10 cellular contexts compared by ENCODE assay signal in the genomic region with DNA sequence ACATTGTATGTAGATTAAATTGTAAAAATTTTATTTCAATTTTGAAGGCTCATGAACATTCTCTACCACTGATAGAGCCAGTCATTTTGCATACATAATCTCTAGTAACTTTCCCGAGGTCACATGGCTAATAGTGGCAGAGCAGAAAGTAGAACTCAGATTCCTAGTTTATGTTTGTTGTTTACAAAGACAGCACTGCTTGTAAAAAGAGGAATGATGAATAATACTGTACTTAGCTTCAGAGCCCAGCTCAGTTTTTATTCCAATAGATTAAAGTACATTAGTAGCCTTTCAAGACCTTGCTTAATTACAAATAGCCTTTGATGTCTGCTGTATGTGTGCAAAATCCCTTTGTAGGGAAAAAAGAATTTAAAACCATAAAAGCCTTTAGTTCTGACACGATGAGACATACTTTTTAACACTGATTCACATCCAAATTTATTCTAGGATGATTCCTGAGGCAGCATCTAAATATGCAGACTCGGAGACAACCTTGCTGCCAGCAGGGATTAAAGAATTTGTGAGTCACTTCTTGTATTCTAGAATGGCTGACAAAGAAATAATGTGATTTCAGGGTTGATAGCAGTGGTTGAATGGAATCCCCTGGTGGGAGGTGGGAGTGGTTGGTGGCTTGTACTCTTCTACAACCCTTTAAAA.
DNase-seq lines count a peak whose midpoint lies in the region; ATAC-seq and TF ChIP-seq lines count a peak whose summit lies in the region.
"Had no signal": no experiment of that assay in that cellular context is flagged by ENCODE, and none has a peak within 500 bp of the region (broad histone marks: within the 10 kb centered on the region; RNA-seq: fewer than 3 reads in every experiment).

No MANE protein-coding gene starts in this region.

- H3K9ac ChIP-seq in skeletal muscle satellite cell (ENCODE audit: low read depth, low read length), result peak overlapping the region; percentile 65

- ATAC-seq in HG02981 (IDR thresholded peaks at IDR 0.05; ENCODE audit: unreplicated experiment), result no peak
- no peak for ATAC-seq in HG03571 (IDR thresholded peaks at IDR 0.05; ENCODE audit: unreplicated experiment)

- H3K4me2 ChIP-seq in skeletal muscle satellite cell (ENCODE audit: low read length), result peak overlapping the region; percentile 67

- TF ChIP-seq CTCF in HFF-Myc (IDR thresholded peaks at IDR 0.05; ENCODE audit: low read depth, low read length, missing control alignments) (no peak), foreskin fibroblast (IDR thresholded peaks at IDR 0.05; ENCODE audit: low read depth, low read length) (no peak)

- no peaks in the 10 kb centered on the region for H3K27me3 ChIP-seq in skeletal muscle satellite cell (ENCODE audit: control insufficient read depth, insufficient read depth, low read length)
- H3K27me3 ChIP-seq: dorsolateral prefrontal cortex had no signal

- DNase-seq in HFF-Myc (ENCODE audit: extremely low read depth, low read depth) (peak; percentile 41), T1000 (lab: John Stamatoyannopoulos, UW) (peak; percentile 41), foreskin fibroblast (peak; percentile 78 to 87), NCI-H1436 treated with DMSO at 0.1 percent for 48 hours (lab: John Stamatoyannopoulos, UW) (no peak), GM19240 (ENCODE audit: insufficient read length, low spot score) (no peak)
- DNase-seq: activated CD8-positive, alpha-beta memory T cell treated with anti-CD3 and anti-CD28 coated beads, Interleukin-2, amount 50 U/mL, for 4 hours had no signal

- H3K4me3 ChIP-seq in HFF-Myc (replicated peaks; ENCODE audit: low read depth, low read length) (no peak overlapping the region), foreskin fibroblast (ENCODE audit: low read depth in 1 of 2, low read length in 2 of 2) (no peak overlapping the region), skeletal muscle satellite cell (ENCODE audit: low read length) (peak overlapping the region; percentile 31)
- H3K4me3 ChIP-seq: dorsolateral prefrontal cortex had no signal

- H3K36me3 ChIP-seq in skeletal muscle satellite cell (ENCODE audit: insufficient read depth, low read length), result no peaks in the 10 kb centered on the region

- no peaks in the 10 kb centered on the region for H3K9me3 ChIP-seq in skeletal muscle satellite cell (replicated peaks; ENCODE audit: low read length)

- H3K4me1 ChIP-seq in skeletal muscle satellite cell (ENCODE audit: control insufficient read depth, insufficient read depth, low read length), result peaks cover 50% of the 10 kb centered on the region

Comparison
In these comparisons a context has a peak if more than half of its experiments do, and no peak if none do; other contexts are left out.
1. DNase-seq: peak in HFF-Myc (single experiment), T1000 (single experiment) and foreskin fibroblast (2 of 2); none in NCI-H1436 treated with DMSO at 0.1 percent for 48 hours (single experiment) and GM19240 (single experiment).